In genomic region chr3:3799173-3800075, GRCh38 we compare ENCODE assay signal across 8 cellular contexts. TPM values are rescaled to one million over a fixed set of nuclear protein-coding genes. Genes with fewer than 3 reads are reported as not detected.
A peak's percentile ranks its signal among the peaks of the same experiment; 100 is the strongest.
DNase-seq lines count a peak whose midpoint lies in the region; ATAC-seq and TF ChIP-seq lines count a peak whose summit lies in the region.

Gene LRRN1 (plus strand): TSS chr3:3799431. CDS start chr3:3844642, 45,211 bp downstream.

- no peak within 1 kb of the TSS for H3K4me2 ChIP-seq in SK-N-SH

- CTCF ChIA-PET in SK-N-SH (lab: Yijun Ruan, JAX) = no interaction called here

- H3K36me3 ChIP-seq in SK-N-SH (replicated peaks in 1 of 2; ENCODE audit: control insufficient read depth in 1 of 2, insufficient read depth in 2 of 2, low read length in 1 of 2) = no peaks in the 10 kb centered on the region

- WGBS in SK-N-SH (ENCODE audit: low lambda C conversion rate) = 6% methylated on average over 16 of the region's 102 CpGs

- peak within 1 kb of the TSS in 1 of 2 experiments; percentile 62; a peak in 1 of 4 replicates for H3K27ac ChIP-seq in SK-N-SH (ENCODE audit: low read depth in 2 of 2, low read length in 1 of 2)
- peak within 1 kb of the TSS; percentile 57 for H3K27ac ChIP-seq in layer of hippocampus (ENCODE audit: low read depth, low read length)

- H3K27me3 ChIP-seq in SK-N-SH (ENCODE audit: insufficient read depth) = no peaks in the 10 kb centered on the region
- no peaks in the 10 kb centered on the region for H3K27me3 ChIP-seq in layer of hippocampus (ENCODE audit: control insufficient read depth, insufficient read depth, low read length)

- no peaks in the 10 kb centered on the region for H3K79me2 ChIP-seq in SK-N-SH (ENCODE audit: insufficient read depth)

- H3F3A ChIP-seq in SK-N-SH (replicated peaks; ENCODE audit: insufficient read depth) = no peaks in the 10 kb centered on the region

- ATAC-seq in HG03159 (IDR thresholded peaks at IDR 0.05; ENCODE audit: unreplicated experiment) = peak; percentile 38

- POLR2A ChIA-PET in SK-N-SH (lab: Yijun Ruan, JAX) = no interaction called here

- TF ChIP-seq CTCF in SK-N-SH (IDR thresholded peaks at IDR 0.05) = no peak

- no peak for TF ChIP-seq RAD21 in SK-N-SH (IDR thresholded peaks at IDR 0.05; ENCODE audit: low read length)

- H3K4me1 ChIP-seq in SK-N-SH (ENCODE audit: control insufficient read depth in 1 of 2, insufficient read depth in 2 of 2, low read depth in 1 of 2, low read length in 1 of 2) = peaks cover 0 to 2% of the 10 kb centered on the region in 2 experiments; a peak in 1 of 4 replicates

- TF ChIP-seq EP300 in SK-N-SH (IDR thresholded peaks at IDR 0.05; ENCODE audit: borderline replicate concordance in 1 of 2, low read depth in 1 of 2, low read length in 1 of 2) = no peak

- H3K9ac ChIP-seq in SK-N-SH = no peak within 1 kb of the TSS

- H3K9me2 ChIP-seq in SK-N-SH = no peaks in the 10 kb centered on the region

- no peaks in the 10 kb centered on the region for H3K9me3 ChIP-seq in SK-N-SH

- in situ Hi-C loops in T47D (cut with HindIII; ENCODE audit: low pct_unique_long_range_greater_than_20kb, low sequenced_read_pairs) = no loop called here

- peak; percentile 16 for DNase-seq in DMS 273 treated with DMSO at 0.1 percent for 48 hours (lab: John Stamatoyannopoulos, UW)
- DNase-seq in SK-N-SH = peak; percentile 95
- peak; percentile 73 to 94 for DNase-seq in T47D (ENCODE audit: low read depth in 1 of 2, low spot score in 1 of 2)
- peak; percentile 31 for DNase-seq in stimulated activated CD4-positive, alpha-beta T cell treated with anti-CD3 and anti-CD28 coated beads, Interleukin-12 subunit alpha, Interleukin-12 subunit beta, amount 100 ng/mL, for 4 hours
- no peak for DNase-seq in DMS114 treated with DMSO at 0.1 percent for 48 hours (lab: John Stamatoyannopoulos, UW; ENCODE audit: unreplicated experiment)
- no peak for DNase-seq in hepatic stellate cell (ENCODE audit: low spot score)

- peak within 1 kb of the TSS in 1 of 2 experiments; percentile 54; a peak in 2 of 4 replicates for H3K4me3 ChIP-seq in SK-N-SH (ENCODE audit: low read depth in 2 of 2, low read length in 1 of 2)

- H2AFZ ChIP-seq in SK-N-SH (ENCODE audit: low read depth) = no peak within 1 kb of the TSS

- H4K20me1 ChIP-seq in SK-N-SH (ENCODE audit: insufficient read depth) = no peaks in the 10 kb centered on the region

TF ChIP-seq in SK-N-SH, 30 proteins besides CTCF, POLR2A, EP300 and RAD21:
- TF ChIP-seq RFX5 (IDR thresholded peaks at IDR 0.05; ENCODE audit: low read length) (no peak), FOSL2 (IDR thresholded peaks at IDR 0.05; ENCODE audit: borderline replicate concordance, low read depth) (no peak), EZH2phosphoT487 (IDR thresholded peaks at IDR 0.05; ENCODE audit: borderline replicate concordance, low read depth) (no peak), NFIC (IDR thresholded peaks at IDR 0.05; ENCODE audit: borderline replicate concordance) (no peak), USF1 (IDR thresholded peaks at IDR 0.05; ENCODE audit: borderline replicate concordance, low read depth) (no peak), USF2 (IDR thresholded peaks at IDR 0.05; ENCODE audit: borderline replicate concordance, low read depth, low read length) (no peak), CHD2 (IDR thresholded peaks at IDR 0.05; ENCODE audit: low read length, partially characterized antibody) (no peak), GATA2 (CRISPR knock-in tag; IDR thresholded peaks at IDR 0.05) (no peak), FOXJ3 (CRISPR knock-in tag; IDR thresholded peaks at IDR 0.05) (no peak), RXRA (IDR thresholded peaks at IDR 0.05; ENCODE audit: borderline replicate concordance, low read depth) (no peak), TCF12 (IDR thresholded peaks at IDR 0.05) (no peak), ELF1 (IDR thresholded peaks at IDR 0.05) (no peak)
- TF ChIP-seq, protein P1, sequence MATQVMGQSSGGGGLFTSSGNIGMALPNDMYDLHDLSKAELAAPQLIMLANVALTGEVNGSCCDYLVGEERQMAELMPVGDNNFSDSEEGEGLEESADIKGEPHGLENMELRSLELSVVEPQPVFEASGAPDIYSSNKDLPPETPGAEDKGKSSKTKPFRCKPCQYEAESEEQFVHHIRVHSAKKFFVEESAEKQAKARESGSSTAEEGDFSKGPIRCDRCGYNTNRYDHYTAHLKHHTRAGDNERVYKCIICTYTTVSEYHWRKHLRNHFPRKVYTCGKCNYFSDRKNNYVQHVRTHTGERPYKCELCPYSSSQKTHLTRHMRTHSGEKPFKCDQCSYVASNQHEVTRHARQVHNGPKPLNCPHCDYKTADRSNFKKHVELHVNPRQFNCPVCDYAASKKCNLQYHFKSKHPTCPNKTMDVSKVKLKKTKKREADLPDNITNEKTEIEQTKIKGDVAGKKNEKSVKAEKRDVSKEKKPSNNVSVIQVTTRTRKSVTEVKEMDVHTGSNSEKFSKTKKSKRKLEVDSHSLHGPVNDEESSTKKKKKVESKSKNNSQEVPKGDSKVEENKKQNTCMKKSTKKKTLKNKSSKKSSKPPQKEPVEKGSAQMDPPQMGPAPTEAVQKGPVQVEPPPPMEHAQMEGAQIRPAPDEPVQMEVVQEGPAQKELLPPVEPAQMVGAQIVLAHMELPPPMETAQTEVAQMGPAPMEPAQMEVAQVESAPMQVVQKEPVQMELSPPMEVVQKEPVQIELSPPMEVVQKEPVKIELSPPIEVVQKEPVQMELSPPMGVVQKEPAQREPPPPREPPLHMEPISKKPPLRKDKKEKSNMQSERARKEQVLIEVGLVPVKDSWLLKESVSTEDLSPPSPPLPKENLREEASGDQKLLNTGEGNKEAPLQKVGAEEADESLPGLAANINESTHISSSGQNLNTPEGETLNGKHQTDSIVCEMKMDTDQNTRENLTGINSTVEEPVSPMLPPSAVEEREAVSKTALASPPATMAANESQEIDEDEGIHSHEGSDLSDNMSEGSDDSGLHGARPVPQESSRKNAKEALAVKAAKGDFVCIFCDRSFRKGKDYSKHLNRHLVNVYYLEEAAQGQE (IDR thresholded peaks at IDR 0.05; ENCODE audit: low read depth, low read length) = no peak

RNA-seq across cellular contexts. Expression of gene LRRN1, which starts in this region (rescaled TPM):
- polyA plus RNA-seq in SK-N-SH (2012; rRNA removed) = 0.03 TPM in 2 replicates
- polyA plus RNA-seq in SK-N-SH (2012; cell fraction: cytosol; rRNA removed) = 0.08 and 0.10 TPM in 2 replicates
- not detected in 2 replicates for polyA plus RNA-seq in SK-N-SH (2012; cell fraction: nucleus; rRNA removed)

Comparison
In these comparisons a context has a peak if more than half of its experiments do, and no peak if none do; other contexts are left out.
1. Peak in DNase-seq in SK-N-SH; RNA of the gene not detected or under 1 TPM.
2. DNase-seq: peak in DMS 273 treated with DMSO at 0.1 percent for 48 hours (single experiment), T47D (2 of 2) and stimulated activated CD4-positive, alpha-beta T cell treated with anti-CD3 and anti-CD28 coated beads, Interleukin-12 subunit alpha, Interleukin-12 subunit beta, amount 100 ng/mL, for 4 hours (single experiment); none in DMS114 treated with DMSO at 0.1 percent for 48 hours (single experiment) and hepatic stellate cell (single experiment).